Comparison of ENCODE assay signal across 8 cellular contexts in genomic region chr1:226655251-226656163, GRCh38.
A peak's percentile ranks its signal among the peaks of the same experiment; 100 is the strongest.
DNase-seq lines count a peak whose midpoint lies in the region; ATAC-seq lines count a peak whose summit lies in the region.

No MANE protein-coding gene starts in this region.

- H3K27me3 Mint-ChIP-seq in IgD-negative memory B cell, result no peaks in the 10 kb centered on the region
- no peaks in the 10 kb centered on the region for H3K27me3 Mint-ChIP-seq in activated T-helper 1 cell treated with anti-CD3 and anti-CD28 coated beads, Interleukin-12 subunit alpha, Interleukin-12 subunit beta, Interleukin-2, Interleukin-4 antibody, amounts not matched to agents 30 ng/mL and 10 ng/mL and 1 ng/mL, durations not matched to agents 14 hours and 24 hours and 36 hours (ENCODE audit: insufficient read depth)

- no peak for ATAC-seq in GM18502 (IDR thresholded peaks at IDR 0.05; ENCODE audit: poor library complexity, unreplicated experiment)

- peak overlapping the region; percentile 16 to 85 (median 64) for H3K4me3 Mint-ChIP-seq in IgD-negative memory B cell
- H3K4me3 Mint-ChIP-seq in activated T-helper 1 cell treated with anti-CD3 and anti-CD28 coated beads, Interleukin-12 subunit alpha, Interleukin-12 subunit beta, Interleukin-2, Interleukin-4 antibody, amounts not matched to agents 30 ng/mL and 10 ng/mL and 1 ng/mL, durations not matched to agents 14 hours and 24 hours and 36 hours, result peak overlapping the region; percentile 13

- intact Hi-C loops in activated T-helper 1 cell treated with anti-CD3 and anti-CD28 coated beads, Interleukin-12 subunit alpha, Interleukin-12 subunit beta, Interleukin-2, Interleukin-4 antibody, amounts not matched to agents 30 ng/mL and 10 ng/mL and 1 ng/mL, durations not matched to agents 14 hours and 24 hours and 36 hours (cut with micrococcal nuclease), result no loop called here

- H3K27ac Mint-ChIP-seq in IgD-negative memory B cell, result peak overlapping the region in 1 of 3 donors; percentile 67
- peak overlapping the region; percentile 94 for H3K27ac Mint-ChIP-seq in activated T-helper 1 cell treated with anti-CD3 and anti-CD28 coated beads, Interleukin-12 subunit alpha, Interleukin-12 subunit beta, Interleukin-2, Interleukin-4 antibody, amounts not matched to agents 30 ng/mL and 10 ng/mL and 1 ng/mL, durations not matched to agents 14 hours and 24 hours and 36 hours

- H3K9me3 Mint-ChIP-seq in IgD-negative memory B cell, result no peaks in the 10 kb centered on the region
- H3K9me3 Mint-ChIP-seq in activated T-helper 1 cell treated with anti-CD3 and anti-CD28 coated beads, Interleukin-12 subunit alpha, Interleukin-12 subunit beta, Interleukin-2, Interleukin-4 antibody, amounts not matched to agents 30 ng/mL and 10 ng/mL and 1 ng/mL, durations not matched to agents 14 hours and 24 hours and 36 hours, result no peaks in the 10 kb centered on the region

- peaks cover 47 to 71% of the 10 kb centered on the region in 2 donors for H3K4me1 ChIP-seq in muscle layer of duodenum (ENCODE audit: control insufficient read depth in 1 of 2, insufficient read depth in 2 of 2, low read length in 2 of 2)

- H3K36me3 Mint-ChIP-seq in IgD-negative memory B cell, result peaks cover 2% of the 10 kb centered on the region
- peaks cover 6% of the 10 kb centered on the region for H3K36me3 Mint-ChIP-seq in activated T-helper 1 cell treated with anti-CD3 and anti-CD28 coated beads, Interleukin-12 subunit alpha, Interleukin-12 subunit beta, Interleukin-2, Interleukin-4 antibody, amounts not matched to agents 30 ng/mL and 10 ng/mL and 1 ng/mL, durations not matched to agents 14 hours and 24 hours and 36 hours (ENCODE audit: low read depth)

- peaks cover 45 to 58% (median 49%) of the 10 kb centered on the region in 3 donors for H3K4me1 Mint-ChIP-seq in IgD-negative memory B cell
- H3K4me1 Mint-ChIP-seq in activated T-helper 1 cell treated with anti-CD3 and anti-CD28 coated beads, Interleukin-12 subunit alpha, Interleukin-12 subunit beta, Interleukin-2, Interleukin-4 antibody, amounts not matched to agents 30 ng/mL and 10 ng/mL and 1 ng/mL, durations not matched to agents 14 hours and 24 hours and 36 hours (ENCODE audit: low read depth), result peaks cover 18% of the 10 kb centered on the region

- H3K4me3 ChIP-seq in muscle layer of duodenum (ENCODE audit: low read depth in 1 of 2, low read length in 2 of 2), result peak overlapping the region in 1 of 2 donors; percentile 17

- H3K9me3 ChIP-seq in muscle layer of duodenum (ENCODE audit: control insufficient read depth in 1 of 2, low read length in 2 of 2), result no peaks in the 10 kb centered on the region

- H3K27me3 ChIP-seq in muscle layer of duodenum (ENCODE audit: low read depth, low read length), result no peaks in the 10 kb centered on the region

- peak overlapping the region; percentile 91 for H3K27ac ChIP-seq in muscle layer of duodenum (ENCODE audit: low read length)

- no peaks in the 10 kb centered on the region for H3K36me3 ChIP-seq in muscle layer of duodenum (ENCODE audit: control insufficient read depth in 1 of 2, insufficient read depth in 2 of 2, low read length in 2 of 2)

- DNase-seq in EL (peak; percentile 16), activated gamma-delta T cell treated with Interleukin-2 at 50 U/mL for 16 hours (no peak), middle frontal gyrus (ENCODE audit: extremely low spot score, low spot score) (no peak), AG20443 (ENCODE audit: low spot score) (no peak)
- DNase-seq in activated T-helper 1 cell treated with anti-CD3 and anti-CD28 coated beads, Interleukin-12 subunit alpha, Interleukin-12 subunit beta, Interleukin-2, Interleukin-4 antibody, amounts not matched to agents 30 ng/mL and 10 ng/mL and 1 ng/mL, durations not matched to agents 14 hours and 24 hours and 36 hours (ENCODE audit: low spot score), result no peak
